In genomic region chr4:176925962-176926361, GRCh38 we compare ENCODE assay signal across 36 cellular contexts.
"Had no signal": no experiment of that assay in that cellular context is flagged by ENCODE, and none has a peak within 500 bp of the region (broad histone marks: within the 10 kb centered on the region; RNA-seq: fewer than 3 reads in every experiment).

No MANE protein-coding gene starts in this region.

- H3K27ac ChIP-seq: adrenal gland, body of pancreas, cardiac muscle cell, colonic mucosa, epithelial cell of prostate, esophagus squamous epithelium, gastroesophageal sphincter, heart right ventricle, hepatocyte had no signal

- H3K4me3 ChIP-seq: adrenal gland, body of pancreas, cardiac muscle cell, colonic mucosa, esophagus squamous epithelium, gastroesophageal sphincter, heart right ventricle, hepatocyte had no signal

- H3K36me3 ChIP-seq: adrenal gland, cardiac muscle cell, colonic mucosa, esophagus squamous epithelium, gastroesophageal sphincter, heart right ventricle had no signal

- H3K4me3 Mint-ChIP-seq: activated CD4-positive, alpha-beta memory T cell treated with anti-CD3 and anti-CD28 coated beads for 36 hours; activated CD4-positive, alpha-beta T cell treated with anti-CD3 and anti-CD28 coated beads for 36 hours; activated CD4-positive, alpha-beta T cell treated with anti-CD3 and anti-CD28 coated beads, Interleukin-2, amount 10 ng/mL, durations not matched to agents 24 days and 14 days; activated CD8-positive, alpha-beta memory T cell treated with anti-CD3 and anti-CD28 coated beads, Interleukin-2, amount 10 ng/mL, durations not matched to agents 7 days and 5 days; activated CD8-positive, alpha-beta T cell treated with anti-CD3 and anti-CD28 coated beads, Interleukin-2, amount 10 ng/mL, durations not matched to agents 7 days and 5 days; activated naive CD4-positive, alpha-beta T cell treated with anti-CD3 and anti-CD28 coated beads for 36 hours; activated naive CD4-positive, alpha-beta T cell treated with anti-CD3 and anti-CD28 coated beads, Interleukin-2, amount 50 U/mL, for 24 hours; activated naive CD8-positive, alpha-beta T cell treated with anti-CD3 and anti-CD28 coated beads for 36 hours; activated naive CD8-positive, alpha-beta T cell treated with anti-CD3 and anti-CD28 coated beads, Interleukin-2, amount 50 U/mL, for 24 hours; activated T-helper 1 cell treated with anti-CD3 and anti-CD28 coated beads, Interleukin-12 subunit alpha, Interleukin-12 subunit beta, Interleukin-2, Interleukin-4 antibody, amounts not matched to agents 30 ng/mL and 10 ng/mL and 1 ng/mL, durations not matched to agents 14 hours and 24 hours and 36 hours; T-helper 2 cell treated with Interferon-gamma antibody and Interleukin-4, amounts not matched to agents 5 μg/mL and 100 μg/mL, for 36 hours had no signal

- DNase-seq: activated CD4-positive, alpha-beta memory T cell treated with anti-CD3 and anti-CD28 coated beads for 36 hours; activated CD4-positive, alpha-beta T cell treated with anti-CD3 and anti-CD28 coated beads for 36 hours; activated CD4-positive, alpha-beta T cell treated with anti-CD3 and anti-CD28 coated beads, Interleukin-2, amount 10 ng/mL, durations not matched to agents 24 days and 14 days; activated CD4-positive, CD25-positive, alpha-beta regulatory T cell; activated CD4-positive, CD25-positive, alpha-beta regulatory T cell treated with anti-CD3 and anti-CD28 coated beads, Interleukin-2, amount 50 U/mL, for 72 hours; activated CD8-positive, alpha-beta memory T cell treated with anti-CD3 and anti-CD28 coated beads, Interleukin-2, amount 10 ng/mL, durations not matched to agents 7 days and 5 days; activated CD8-positive, alpha-beta memory T cell treated with anti-CD3 and anti-CD28 coated beads, Interleukin-2, amount 50 U/mL, for 4 hours; activated CD8-positive, alpha-beta T cell treated with anti-CD3 and anti-CD28 coated beads, Interleukin-2, amount 10 ng/mL, durations not matched to agents 7 days and 5 days; activated effector memory CD4-positive, alpha-beta T cell treated with anti-CD3 and anti-CD28 coated beads, Interleukin-2, amount 50 U/mL, for 16 hours; activated naive CD4-positive, alpha-beta T cell treated with anti-CD3 and anti-CD28 coated beads for 36 hours; activated naive CD8-positive, alpha-beta T cell treated with anti-CD3 and anti-CD28 coated beads for 36 hours; activated naive CD8-positive, alpha-beta T cell treated with anti-CD3 and anti-CD28 coated beads, Interleukin-2, amount 50 U/mL, for 24 hours; activated T-cell treated with anti-CD3 and anti-CD28 coated beads, Interleukin-2, amount 50 U/mL, for 1 hour; activated T-cell treated with anti-CD3 and anti-CD28 coated beads, Interleukin-2, amount 50 U/mL, for 48 hours; adrenal gland; amygdala; aorta; body of pancreas; central memory CD4-positive, alpha-beta T cell; cerebellar nuclear complex; colonic mucosa; effector CD8-positive, alpha-beta T cell; esophagus squamous epithelium; foreskin melanocyte; heart right ventricle; T1000 had no signal

- ATAC-seq: activated CD4-positive, alpha-beta T cell treated with anti-CD3 and anti-CD28 coated beads for 36 hours; activated CD8-positive, alpha-beta memory T cell treated with anti-CD3 and anti-CD28 coated beads, Interleukin-2, amount 10 ng/mL, durations not matched to agents 7 days and 5 days; activated CD8-positive, alpha-beta T cell treated with anti-CD3 and anti-CD28 coated beads, Interleukin-2, amount 10 ng/mL, durations not matched to agents 7 days and 5 days; activated naive CD8-positive, alpha-beta T cell treated with anti-CD3 and anti-CD28 coated beads, Interleukin-2, amount 50 U/mL, for 24 hours; body of pancreas; gastroesophageal sphincter; heart right ventricle had no signal

- FAIRE-seq: endometrium, endothelial cell of umbilical vein had no signal

- H3K9me3 ChIP-seq: adrenal gland, body of pancreas, colonic mucosa, esophagus squamous epithelium, gastroesophageal sphincter, heart right ventricle had no signal

- H3K4me1 Mint-ChIP-seq: activated CD4-positive, alpha-beta T cell treated with anti-CD3 and anti-CD28 coated beads for 36 hours; activated CD4-positive, alpha-beta T cell treated with anti-CD3 and anti-CD28 coated beads, Interleukin-2, amount 10 ng/mL, durations not matched to agents 24 days and 14 days; activated CD8-positive, alpha-beta memory T cell treated with anti-CD3 and anti-CD28 coated beads, Interleukin-2, amount 10 ng/mL, durations not matched to agents 7 days and 5 days; activated naive CD4-positive, alpha-beta T cell treated with anti-CD3 and anti-CD28 coated beads, Interleukin-2, amount 50 U/mL, for 24 hours; activated naive CD8-positive, alpha-beta T cell treated with anti-CD3 and anti-CD28 coated beads for 36 hours; activated naive CD8-positive, alpha-beta T cell treated with anti-CD3 and anti-CD28 coated beads, Interleukin-2, amount 50 U/mL, for 24 hours had no signal

- H3K9me3 Mint-ChIP-seq: activated CD4-positive, alpha-beta memory T cell treated with anti-CD3 and anti-CD28 coated beads for 36 hours; activated CD4-positive, alpha-beta T cell treated with anti-CD3 and anti-CD28 coated beads, Interleukin-2, amount 10 ng/mL, durations not matched to agents 24 days and 14 days; activated naive CD4-positive, alpha-beta T cell treated with anti-CD3 and anti-CD28 coated beads for 36 hours; activated naive CD4-positive, alpha-beta T cell treated with anti-CD3 and anti-CD28 coated beads, Interleukin-2, amount 50 U/mL, for 24 hours; activated naive CD8-positive, alpha-beta T cell treated with anti-CD3 and anti-CD28 coated beads for 36 hours; activated naive CD8-positive, alpha-beta T cell treated with anti-CD3 and anti-CD28 coated beads, Interleukin-2, amount 50 U/mL, for 24 hours; activated T-helper 1 cell treated with anti-CD3 and anti-CD28 coated beads, Interleukin-12 subunit alpha, Interleukin-12 subunit beta, Interleukin-2, Interleukin-4 antibody, amounts not matched to agents 30 ng/mL and 10 ng/mL and 1 ng/mL, durations not matched to agents 14 hours and 24 hours and 36 hours; activated T-helper 2 cell treated with anti-CD3 and anti-CD28 coated beads, Interferon-gamma antibody, Interleukin-2, Interleukin-4, amounts not matched to agents 10 μg/mL and 5 μg/mL and 100 μg/mL, durations not matched to agents 14 hours and 24 hours and 36 hours; T-helper 2 cell treated with Interferon-gamma antibody and Interleukin-4, amounts not matched to agents 5 μg/mL and 100 μg/mL, for 36 hours had no signal

- H3K79me2 ChIP-seq: hepatocyte had no signal

- H3K27me3 ChIP-seq: adrenal gland, body of pancreas, cardiac muscle cell, colonic mucosa, esophagus squamous epithelium, gastroesophageal sphincter, heart right ventricle, hepatocyte had no signal

- H3K27me3 Mint-ChIP-seq: activated CD4-positive, alpha-beta memory T cell treated with anti-CD3 and anti-CD28 coated beads for 36 hours; activated CD4-positive, alpha-beta T cell treated with anti-CD3 and anti-CD28 coated beads for 36 hours; activated CD4-positive, alpha-beta T cell treated with anti-CD3 and anti-CD28 coated beads, Interleukin-2, amount 10 ng/mL, durations not matched to agents 24 days and 14 days; activated CD8-positive, alpha-beta memory T cell treated with anti-CD3 and anti-CD28 coated beads, Interleukin-2, amount 10 ng/mL, durations not matched to agents 7 days and 5 days; activated naive CD4-positive, alpha-beta T cell treated with anti-CD3 and anti-CD28 coated beads, Interleukin-2, amount 50 U/mL, for 24 hours; activated naive CD8-positive, alpha-beta T cell treated with anti-CD3 and anti-CD28 coated beads for 36 hours; activated naive CD8-positive, alpha-beta T cell treated with anti-CD3 and anti-CD28 coated beads, Interleukin-2, amount 50 U/mL, for 24 hours had no signal

- H2AFZ ChIP-seq: hepatocyte had no signal

- H3K27ac Mint-ChIP-seq: activated CD4-positive, alpha-beta memory T cell treated with anti-CD3 and anti-CD28 coated beads for 36 hours; activated CD4-positive, alpha-beta T cell treated with anti-CD3 and anti-CD28 coated beads for 36 hours; activated CD4-positive, alpha-beta T cell treated with anti-CD3 and anti-CD28 coated beads, Interleukin-2, amount 10 ng/mL, durations not matched to agents 24 days and 14 days; activated CD8-positive, alpha-beta memory T cell treated with anti-CD3 and anti-CD28 coated beads, Interleukin-2, amount 10 ng/mL, durations not matched to agents 7 days and 5 days; activated CD8-positive, alpha-beta T cell treated with anti-CD3 and anti-CD28 coated beads, Interleukin-2, amount 10 ng/mL, durations not matched to agents 7 days and 5 days; activated naive CD4-positive, alpha-beta T cell treated with anti-CD3 and anti-CD28 coated beads for 36 hours; activated naive CD4-positive, alpha-beta T cell treated with anti-CD3 and anti-CD28 coated beads, Interleukin-2, amount 50 U/mL, for 24 hours; activated naive CD8-positive, alpha-beta T cell treated with anti-CD3 and anti-CD28 coated beads for 36 hours; activated naive CD8-positive, alpha-beta T cell treated with anti-CD3 and anti-CD28 coated beads, Interleukin-2, amount 50 U/mL, for 24 hours; activated T-helper 1 cell treated with anti-CD3 and anti-CD28 coated beads, Interleukin-12 subunit alpha, Interleukin-12 subunit beta, Interleukin-2, Interleukin-4 antibody, amounts not matched to agents 30 ng/mL and 10 ng/mL and 1 ng/mL, durations not matched to agents 14 hours and 24 hours and 36 hours; activated T-helper 2 cell treated with anti-CD3 and anti-CD28 coated beads, Interferon-gamma antibody, Interleukin-2, Interleukin-4, amounts not matched to agents 10 μg/mL and 5 μg/mL and 100 μg/mL, durations not matched to agents 14 hours and 24 hours and 36 hours; T-helper 2 cell treated with Interferon-gamma antibody and Interleukin-4, amounts not matched to agents 5 μg/mL and 100 μg/mL, for 36 hours had no signal

- H3K36me3 Mint-ChIP-seq: activated CD4-positive, alpha-beta memory T cell treated with anti-CD3 and anti-CD28 coated beads for 36 hours; activated CD8-positive, alpha-beta memory T cell treated with anti-CD3 and anti-CD28 coated beads, Interleukin-2, amount 10 ng/mL, durations not matched to agents 7 days and 5 days; activated naive CD4-positive, alpha-beta T cell treated with anti-CD3 and anti-CD28 coated beads, Interleukin-2, amount 50 U/mL, for 24 hours; activated naive CD8-positive, alpha-beta T cell treated with anti-CD3 and anti-CD28 coated beads for 36 hours had no signal

- H3K4me1 ChIP-seq: adrenal gland, body of pancreas, colonic mucosa, heart right ventricle had no signal

- H3K4me2 ChIP-seq: hepatocyte had no signal
